Comparison of ENCODE assay signal across 8 cellular contexts in the genomic region with DNA sequence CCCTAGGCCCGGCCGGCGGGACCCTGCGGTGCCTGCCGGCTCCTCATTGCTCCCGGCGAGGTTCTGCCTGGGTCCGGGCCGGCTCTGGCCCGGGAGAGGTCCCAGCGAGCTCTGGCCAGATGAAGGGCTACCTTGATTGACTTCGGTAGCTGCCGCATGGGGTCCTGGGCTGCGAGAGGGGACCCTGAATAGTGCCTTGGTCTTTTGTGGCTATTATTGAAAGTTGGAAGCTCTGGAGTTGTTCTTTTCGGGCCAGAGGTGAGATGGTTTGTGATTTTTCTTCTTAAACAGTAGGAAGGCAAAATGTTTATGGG. TPM values are rescaled to one million over a fixed set of nuclear protein-coding genes. Genes with fewer than 3 reads are reported as not detected.
DNase-seq lines count a peak whose midpoint lies in the region; ATAC-seq and TF ChIP-seq lines count a peak whose summit lies in the region.

No MANE protein-coding gene starts in this region.

- no peaks in the 10 kb centered on the region for H3K27me3 ChIP-seq in SJSA1 (replicated peaks)

- H3K27ac ChIP-seq in SJSA1, result peak overlapping the region; percentile 64

- peaks cover 5% of the 10 kb centered on the region; the same call in 1 of the 2 replicates for H3K9me3 ChIP-seq in SJSA1 (replicated peaks)

- H3K36me3 ChIP-seq in SJSA1, result peaks cover 41% of the 10 kb centered on the region

- TF ChIP-seq CTCF in GM12875 (IDR thresholded peaks at IDR 0.05; ENCODE audit: borderline replicate concordance, insufficient read depth, low read depth, low read length), result no peak
- TF ChIP-seq CTCF in fibroblast of pulmonary artery (IDR thresholded peaks at IDR 0.05; ENCODE audit: low read length, missing control alignments), result no peak

- H3K4me3 ChIP-seq in GM12875 (ENCODE audit: low read depth, low read length) (peak overlapping the region; percentile 86), SJSA1 (peak overlapping the region; percentile 85), fibroblast of pulmonary artery (replicated peaks; ENCODE audit: low read depth, low read length) (peak overlapping the region; percentile 83)

- DNase-seq in SJSA1 (ENCODE audit: low read depth in 1 of 2, low spot score in 2 of 2) (no peak), fibroblast of pulmonary artery (ENCODE audit: low read depth) (peak; percentile 8), putamen (ENCODE audit: low spot score) (peak; percentile 7), SKM-1 treated with dmso at 0.1 percent for 144 hours (lab: John Stamatoyannopoulos, UW; ENCODE audit: unreplicated experiment) (no peak), COLO829 (ENCODE audit: low spot score) (no peak), EL (no peak)

- peaks cover 5% of the 10 kb centered on the region; the same call in 1 of the 2 replicates for H3K4me1 ChIP-seq in SJSA1 (replicated peaks)

- no peak for ATAC-seq in HG03521 (IDR thresholded peaks at IDR 0.05; ENCODE audit: unreplicated experiment)

RNA-seq across cellular contexts. Expression of a gene that starts 0.6 kb away (rescaled TPM):
- total RNA-seq in SJSA1 (2014; rRNA removed; shearing (Covaris generic)), result 11.9 and 15.7 TPM in 2 replicates

Comparison
In these comparisons a context has a peak if more than half of its experiments do, and no peak if none do; other contexts are left out.
1. DNase-seq: peak in fibroblast of pulmonary artery (single experiment) and putamen (single experiment); none in SJSA1 (0 of 2), SKM-1 treated with dmso at 0.1 percent for 144 hours (single experiment), COLO829 (single experiment) and EL (single experiment).
2. Peak in every context shown above with its lines, with median percentiles within 50 percentile points of each other: H3K4me3 ChIP-seq.